1 cellular context compared by ENCODE assay signal in the genomic region with DNA sequence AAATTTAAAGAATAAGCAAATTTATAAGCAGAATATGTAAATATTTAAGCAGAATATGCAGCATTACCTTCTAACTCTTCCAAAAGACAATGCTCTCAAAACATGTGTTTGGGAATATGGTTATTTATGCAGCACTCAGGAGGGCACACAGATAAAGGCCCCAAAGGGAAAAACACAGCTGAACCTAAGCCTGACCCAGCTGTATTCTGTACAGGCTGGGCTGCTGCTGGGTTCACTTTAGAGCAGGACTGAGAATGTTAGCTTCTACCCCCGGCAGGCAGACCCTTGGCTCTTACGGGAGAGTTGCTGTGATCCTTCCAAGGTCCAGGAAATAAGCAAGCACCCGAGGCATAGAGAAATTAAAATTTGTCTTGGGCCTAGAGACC.
TF ChIP-seq lines count a peak whose summit lies in the region.

No MANE protein-coding gene starts in this region.

TF ChIP-seq in H1, 55 proteins besides CTCF, POLR2A, EP300 and RAD21:
- TF ChIP-seq YY1 (IDR thresholded peaks at IDR 0.05; ENCODE audit: low read depth, low read length) (no peak), HDAC2 (IDR thresholded peaks at IDR 0.05; ENCODE audit: borderline replicate concordance in 1 of 2, low read depth in 2 of 2, low read length in 2 of 2) (no peak), EGR1 (IDR thresholded peaks at IDR 0.05; ENCODE audit: borderline replicate concordance, low read depth, low read length) (no peak), SP2 (IDR thresholded peaks at IDR 0.05; ENCODE audit: low read length) (no peak), BRCA1 (IDR thresholded peaks at IDR 0.05; ENCODE audit: low read depth, low read length) (no peak), CEBPB (IDR thresholded peaks at IDR 0.05; ENCODE audit: low read depth, low read length) (no peak), SIRT6 (IDR thresholded peaks at IDR 0.05; ENCODE audit: low read length) (no peak), SIN3A (conservative IDR thresholded peaks at IDR 0.05 in 1 of 2, IDR thresholded peaks at IDR 0.05 in 1 of 2; ENCODE audit: low read depth in 1 of 2, low read length in 2 of 2) (no peak)
- TF ChIP-seq, protein P1, sequence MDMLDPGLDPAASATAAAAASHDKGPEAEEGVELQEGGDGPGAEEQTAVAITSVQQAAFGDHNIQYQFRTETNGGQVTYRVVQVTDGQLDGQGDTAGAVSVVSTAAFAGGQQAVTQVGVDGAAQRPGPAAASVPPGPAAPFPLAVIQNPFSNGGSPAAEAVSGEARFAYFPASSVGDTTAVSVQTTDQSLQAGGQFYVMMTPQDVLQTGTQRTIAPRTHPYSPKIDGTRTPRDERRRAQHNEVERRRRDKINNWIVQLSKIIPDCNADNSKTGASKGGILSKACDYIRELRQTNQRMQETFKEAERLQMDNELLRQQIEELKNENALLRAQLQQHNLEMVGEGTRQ (IDR thresholded peaks at IDR 0.05; ENCODE audit: low read length), result no peak
